In the genomic region with DNA sequence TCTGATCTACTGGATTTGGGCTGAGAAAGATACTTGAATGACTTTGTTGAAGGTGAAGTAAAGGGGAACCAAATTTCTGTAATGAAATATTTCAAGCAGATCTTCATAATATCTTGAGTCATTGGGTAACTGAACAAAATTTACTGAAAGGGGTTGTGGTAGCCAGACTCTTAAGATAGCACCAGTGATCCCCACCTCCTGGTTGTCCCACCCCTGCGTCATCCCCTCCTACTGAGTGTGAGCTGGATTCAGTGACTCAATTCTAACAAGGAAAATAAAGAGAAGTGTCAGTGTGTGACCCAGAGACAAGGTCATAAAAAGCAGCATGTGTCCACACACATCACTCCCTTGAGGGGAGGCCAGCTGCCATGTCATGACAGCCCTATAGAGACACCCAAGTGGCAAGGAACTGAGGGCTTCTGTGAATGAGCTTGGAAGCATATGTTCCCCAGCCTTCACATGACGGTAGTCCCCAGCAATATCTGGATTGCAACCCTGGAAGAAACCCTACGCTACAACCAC, we compare ENCODE assay signal across 14 cellular contexts.
DNase-seq lines count a peak whose midpoint lies in the region; ATAC-seq and TF ChIP-seq lines count a peak whose summit lies in the region.
"Had no signal": no experiment of that assay in that cellular context is flagged by ENCODE, and none has a peak within 500 bp of the region (broad histone marks: within the 10 kb centered on the region; RNA-seq: fewer than 3 reads in every experiment).

No MANE protein-coding gene starts in this region.

- no peaks in the 10 kb centered on the region for H3K36me3 Mint-ChIP-seq in nephron progenitor cell (ENCODE audit: low read depth)
- H3K36me3 Mint-ChIP-seq: CD4-positive, alpha-beta memory T cell had no signal

- intact Hi-C loops in ascending aorta (cut with DNase I) (loop anchor here (5.0 kb wide), 1 partner anchor 106 kb away; a partner anchor contains a TSS), aorta (cut with DNase I) (loop anchor here (10.0 kb wide), 2 partner anchors 98 to 108 kb away; a partner anchor contains a TSS)

- peaks cover 5% of the 10 kb centered on the region for H3K27me3 Mint-ChIP-seq in nephron progenitor cell (ENCODE audit: low read depth, poor library complexity)

- DNase-seq in LHCN-M2 (ENCODE audit: low read depth) (peak; percentile 26), ascending aorta (ENCODE audit: low spot score in 2 of 2) (no peak), nephron progenitor cell (no peak), aorta (no peak), AG08395 (ENCODE audit: low spot score) (no peak)
- DNase-seq in activated T-cell treated with anti-CD3 and anti-CD28 coated beads, Interleukin-2, amount 50 U/mL, for 48 hours, result no peak
- no peak for DNase-seq in stimulated activated CD4-positive, alpha-beta T cell treated with anti-CD3 and anti-CD28 coated beads, Interleukin-4, amount 100 ng/mL, for 24 hours
- DNase-seq: BE2C; CD4-positive, alpha-beta memory T cell; DMS79; EL; HCEC 1CT had no signal

- H3K4me3 ChIP-seq in ascending aorta (no peak overlapping the region), aorta (ENCODE audit: low read length in 2 of 2) (no peak overlapping the region)

- H3K9me3 ChIP-seq in ascending aorta (no peaks in the 10 kb centered on the region), aorta (ENCODE audit: control insufficient read depth, low read length) (no peaks in the 10 kb centered on the region)
- H3K9me3 ChIP-seq: BE2C had no signal

- TF ChIP-seq CTCF in ascending aorta (IDR thresholded peaks at IDR 0.05), result no peak
- no peak for TF ChIP-seq CTCF in nephron progenitor cell (IDR thresholded peaks at IDR 0.05)

- 46 to 49% methylated on average over 3 of the region's 3 CpGs for WGBS in aorta, 2 donors

- peaks cover 5% of the 10 kb centered on the region for H3K9me3 Mint-ChIP-seq in nephron progenitor cell
- H3K9me3 Mint-ChIP-seq: CD4-positive, alpha-beta memory T cell had no signal

- peaks cover 28% of the 10 kb centered on the region for H3K4me1 Mint-ChIP-seq in nephron progenitor cell
- H3K4me1 Mint-ChIP-seq: CD4-positive, alpha-beta memory T cell had no signal

- no peak overlapping the region for H3K4me3 Mint-ChIP-seq in nephron progenitor cell
- H3K4me3 Mint-ChIP-seq: CD4-positive, alpha-beta memory T cell had no signal

- no peak for ATAC-seq in aorta (ENCODE audit: low FRiP score)

- H3K27me3 ChIP-seq in ascending aorta, result no peaks in the 10 kb centered on the region
- no peaks in the 10 kb centered on the region for H3K27me3 ChIP-seq in aorta (ENCODE audit: control insufficient read depth in 1 of 2, insufficient read depth in 2 of 2, low read length in 1 of 2)
- H3K27me3 ChIP-seq: BE2C had no signal

- H3K4me1 ChIP-seq in ascending aorta, result peaks cover 6 to 29% of the 10 kb centered on the region in 2 donors
- H3K4me1 ChIP-seq in aorta (ENCODE audit: control insufficient read depth in 1 of 2, insufficient read depth in 2 of 2, low read length in 2 of 2), result peaks cover 2 to 8% of the 10 kb centered on the region in 2 donors

- H3K27ac Mint-ChIP-seq in nephron progenitor cell, result peak overlapping the region; percentile 7
- H3K27ac Mint-ChIP-seq: CD4-positive, alpha-beta memory T cell had no signal

- H3K27ac ChIP-seq in ascending aorta (peak overlapping the region; percentile 76 to 80), aorta (ENCODE audit: low read depth in 1 of 2, low read length in 2 of 2) (peak overlapping the region; percentile 53 to 90)
- H3K27ac ChIP-seq: C4-2B, HL-60 had no signal

- no peaks in the 10 kb centered on the region for H3K36me3 ChIP-seq in ascending aorta
- no peaks in the 10 kb centered on the region for H3K36me3 ChIP-seq in aorta (ENCODE audit: control insufficient read depth in 1 of 2, insufficient read depth in 2 of 2, low read length in 1 of 2)
- H3K36me3 ChIP-seq: BE2C had no signal
